20 cellular contexts compared by ENCODE assay signal in the genomic region with DNA sequence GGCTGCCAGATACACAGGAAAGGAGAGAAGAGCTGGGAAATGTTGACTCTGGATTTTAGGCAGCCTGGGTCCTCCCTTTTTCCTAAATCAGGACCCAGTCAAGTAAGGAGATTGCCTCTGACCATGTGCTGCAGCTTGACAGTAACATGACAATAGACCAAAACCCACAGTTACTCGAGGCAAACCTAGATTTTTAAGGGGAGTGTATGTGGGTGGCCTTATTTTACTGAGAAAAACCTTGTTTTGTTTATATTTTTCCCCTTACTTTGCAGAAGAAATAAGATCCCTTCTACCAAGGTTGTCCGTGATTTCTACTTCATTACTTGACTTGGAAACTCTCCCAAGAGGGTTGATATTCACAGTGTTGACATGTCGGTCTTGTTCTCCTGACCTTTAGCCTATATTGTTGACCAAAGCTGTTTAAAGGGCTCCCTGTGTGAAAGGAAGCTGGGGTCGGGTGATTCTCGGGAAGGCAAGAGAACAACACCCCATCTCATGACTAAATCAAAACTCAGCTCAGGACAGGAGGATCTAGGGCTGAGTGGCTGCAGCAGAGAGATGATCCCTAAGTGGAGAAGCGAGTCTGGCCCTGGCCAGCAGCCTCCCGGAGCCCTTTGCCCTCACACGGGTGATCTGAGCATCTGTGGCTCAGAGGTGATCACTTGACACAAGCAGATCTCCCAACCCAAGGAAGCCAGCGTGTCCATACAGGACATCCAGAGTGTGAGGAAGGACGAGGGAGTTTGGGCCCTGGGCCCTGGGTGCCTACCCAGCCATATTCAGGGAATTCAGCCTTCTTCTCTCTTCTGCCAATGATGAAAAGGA. TPM values are rescaled to one million over a fixed set of nuclear protein-coding genes. Genes with fewer than 3 reads are reported as not detected.
DNase-seq lines count a peak whose midpoint lies in the region; ATAC-seq, FAIRE-seq and TF ChIP-seq lines count a peak whose summit lies in the region.
"Had no signal": no experiment of that assay in that cellular context is flagged by ENCODE, and none has a peak within 500 bp of the region (broad histone marks: within the 10 kb centered on the region; RNA-seq: fewer than 3 reads in every experiment).

No MANE protein-coding gene starts in this region.

- TF ChIP-seq CTCF in choroid plexus epithelial cell (conservative IDR thresholded peaks at IDR 0.05; ENCODE audit: low read depth, low read length) (no peak), HepG2 (CRISPR knock-in tag; IDR thresholded peaks at IDR 0.05) (no peak)

- in situ Hi-C loops in HepG2 (cut with HindIII; ENCODE audit: extremely low pct_ligation_motif_present, low pct_unique_long_range_greater_than_20kb) = no loop called here

- under 1% methylated on average over 6 of the region's 10 CpGs for WGBS in HepG2 (ENCODE audit: low lambda C conversion rate)

- peak overlapping the region; percentile 72 for H3K4me2 ChIP-seq in HepG2 (ENCODE audit: low read depth, low read length)

- H2AFZ ChIP-seq in HepG2 (ENCODE audit: low read length) = no peak overlapping the region

- TF ChIP-seq EP300 in HepG2 (IDR thresholded peaks at IDR 0.05; ENCODE audit: low read depth in 2 of 2, low read length in 2 of 2) = no peak
- TF ChIP-seq EP300 in HepG2 (CRISPR knock-in tag; IDR thresholded peaks at IDR 0.05; ENCODE audit: borderline replicate concordance) = no peak

- H3K4me3 ChIP-seq in choroid plexus epithelial cell (ENCODE audit: low read depth, low read length) (no peak overlapping the region), HepG2 (replicated peaks in 1 of 3; ENCODE audit: insufficient read depth in 1 of 3, low read depth in 2 of 3, low read length in 3 of 3) (peak overlapping the region in 1 of 3 experiments; percentile 15; a peak in 2 of 6 replicates)
- H3K4me3 ChIP-seq: HAP-1, SJCRH30 had no signal

- FAIRE-seq in HepG2 (lab: Jason Lieb, UNC) = peak; percentile 62
- FAIRE-seq: kidney had no signal

- TF ChIP-seq POLR2A in HepG2 (IDR thresholded peaks at IDR 0.05; ENCODE audit: insufficient read depth in 1 of 2, low read depth in 2 of 2, low read length in 2 of 2) = no peak

- H3K4me1 ChIP-seq in HepG2 (ENCODE audit: insufficient read depth, low read length) = peaks cover 59% of the 10 kb centered on the region
- H3K4me1 ChIP-seq: HAP-1 had no signal

- H4K20me1 ChIP-seq in HepG2 (ENCODE audit: insufficient read depth, low read length) = no peaks in the 10 kb centered on the region

- no peaks in the 10 kb centered on the region for H3K36me3 ChIP-seq in HepG2 (replicated peaks in 1 of 2; ENCODE audit: control insufficient read depth in 1 of 2, insufficient read depth in 2 of 2, low read length in 2 of 2)
- H3K36me3 ChIP-seq: HAP-1, SJCRH30 had no signal

- H3K9ac ChIP-seq in HepG2 (ENCODE audit: insufficient read depth, low read depth, low read length) = no peak overlapping the region

- intact Hi-C loops in HepG2 (cut with micrococcal nuclease; ENCODE audit: unreplicated experiment) (no loop called here), sciatic nerve (cut with DNase I) (no loop called here)

- ATAC-seq in HepG2 = peak; percentile 40
- ATAC-seq in sciatic nerve = peak; percentile 18
- ATAC-seq in GM21825 (IDR thresholded peaks at IDR 0.05; ENCODE audit: unreplicated experiment) = no peak
- ATAC-seq: natural killer cell treated with Interleukin-12 subunit alpha and Interleukin-12 subunit beta and Interleukin-15 and Interleukin-18, amount 100 ng/mL, for 72 hours; T-helper 17 cell; WTC11 had no signal

- BruUV-seq in HepG2 (replicated peaks; lab: Mats Ljungman, UMichigan) = no TSS peak

- no peaks in the 10 kb centered on the region for H3K79me2 ChIP-seq in HepG2 (ENCODE audit: insufficient read depth, low read length)

- H3K9me3 ChIP-seq in HepG2 (ENCODE audit: low read length) = no peaks in the 10 kb centered on the region
- H3K9me3 ChIP-seq: HAP-1, SJCRH30 had no signal

- DNase-seq in HuH-7 (ENCODE audit: low spot score) (peak; percentile 42), choroid plexus epithelial cell (ENCODE audit: low read depth) (peak; percentile 76), HepG2 (ENCODE audit: low spot score) (peak; percentile 41), sciatic nerve (ENCODE audit: low spot score) (no peak), amygdala (lab: John Stamatoyannopoulos, UW) (no peak), LoVo (ENCODE audit: low spot score) (no peak), 8988T (no peak)
- DNase-seq: activated CD4-positive, alpha-beta memory T cell treated with anti-CD3 and anti-CD28 coated beads for 36 hours; activated naive CD4-positive, alpha-beta T cell treated with anti-CD3 and anti-CD28 coated beads, Interleukin-2, amount 10 ng/mL, durations not matched to agents 7 days and 5 days; activated T-cell treated with anti-CD3 and anti-CD28 coated beads, Interleukin-2, amount 50 U/mL, for 24 hours; CD4-positive, alpha-beta memory T cell; foreskin melanocyte; kidney; stimulated activated CD4-positive, alpha-beta T cell treated with anti-CD3 and anti-CD28 coated beads, Interleukin-1b, Interleukin-23, amount 100 ng/mL, for 48 hours; T-helper 17 cell had no signal

- CTCF ChIA-PET in HepG2 (lab: Yijun Ruan, JAX; ENCODE audit: low intra/inter-chr PET ratio, low total read pairs) = no interaction called here

- H3K27ac ChIP-seq in HepG2 (ENCODE audit: extremely low read length, insufficient read depth, low read length) = peak overlapping the region; percentile 31
- H3K27ac ChIP-seq: SJCRH30 had no signal

- no peak for TF ChIP-seq RAD21 in HepG2 (CRISPR knock-in tag; IDR thresholded peaks at IDR 0.05)

- POLR2A ChIA-PET in HepG2 (lab: Yijun Ruan, JAX) = no interaction called here

- H3K27me3 ChIP-seq in HepG2 (ENCODE audit: control insufficient read depth in 1 of 2, insufficient read depth in 2 of 2, low read length in 2 of 2) = peaks cover 0 to 2% of the 10 kb centered on the region in 2 experiments; a peak in 3 of 5 replicates
- H3K27me3 ChIP-seq: SJCRH30 had no signal

TF ChIP-seq in HepG2, 621 proteins besides CTCF, POLR2A, EP300 and RAD21 (continues in another document):
- TF ChIP-seq, protein P1, sequence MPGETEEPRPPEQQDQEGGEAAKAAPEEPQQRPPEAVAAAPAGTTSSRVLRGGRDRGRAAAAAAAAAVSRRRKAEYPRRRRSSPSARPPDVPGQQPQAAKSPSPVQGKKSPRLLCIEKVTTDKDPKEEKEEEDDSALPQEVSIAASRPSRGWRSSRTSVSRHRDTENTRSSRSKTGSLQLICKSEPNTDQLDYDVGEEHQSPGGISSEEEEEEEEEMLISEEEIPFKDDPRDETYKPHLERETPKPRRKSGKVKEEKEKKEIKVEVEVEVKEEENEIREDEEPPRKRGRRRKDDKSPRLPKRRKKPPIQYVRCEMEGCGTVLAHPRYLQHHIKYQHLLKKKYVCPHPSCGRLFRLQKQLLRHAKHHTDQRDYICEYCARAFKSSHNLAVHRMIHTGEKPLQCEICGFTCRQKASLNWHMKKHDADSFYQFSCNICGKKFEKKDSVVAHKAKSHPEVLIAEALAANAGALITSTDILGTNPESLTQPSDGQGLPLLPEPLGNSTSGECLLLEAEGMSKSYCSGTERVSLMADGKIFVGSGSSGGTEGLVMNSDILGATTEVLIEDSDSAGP (CRISPR knock-in tag; IDR thresholded peaks at IDR 0.05; ENCODE audit: borderline replicate concordance) = no peak
- TF ChIP-seq FOXA3 (CRISPR knock-in tag; IDR thresholded peaks at IDR 0.05) (peak; percentile 44; the same call in 1 of the 2 replicates), ETV6 (CRISPR knock-in tag; conservative IDR thresholded peaks at IDR 0.05) (no peak), ZMYM4 (CRISPR knock-in tag; IDR thresholded peaks at IDR 0.05) (0 out of 2 replicates have a peak, but pooled peaks have one; percentile 12), ZFP36L1 (CRISPR knock-in tag; IDR thresholded peaks at IDR 0.05) (no peak), BCL6 (CRISPR knock-in tag; IDR thresholded peaks at IDR 0.05) (0 out of 2 replicates have a peak, but pooled peaks have one; percentile 8)
- TF ChIP-seq, protein P2, sequence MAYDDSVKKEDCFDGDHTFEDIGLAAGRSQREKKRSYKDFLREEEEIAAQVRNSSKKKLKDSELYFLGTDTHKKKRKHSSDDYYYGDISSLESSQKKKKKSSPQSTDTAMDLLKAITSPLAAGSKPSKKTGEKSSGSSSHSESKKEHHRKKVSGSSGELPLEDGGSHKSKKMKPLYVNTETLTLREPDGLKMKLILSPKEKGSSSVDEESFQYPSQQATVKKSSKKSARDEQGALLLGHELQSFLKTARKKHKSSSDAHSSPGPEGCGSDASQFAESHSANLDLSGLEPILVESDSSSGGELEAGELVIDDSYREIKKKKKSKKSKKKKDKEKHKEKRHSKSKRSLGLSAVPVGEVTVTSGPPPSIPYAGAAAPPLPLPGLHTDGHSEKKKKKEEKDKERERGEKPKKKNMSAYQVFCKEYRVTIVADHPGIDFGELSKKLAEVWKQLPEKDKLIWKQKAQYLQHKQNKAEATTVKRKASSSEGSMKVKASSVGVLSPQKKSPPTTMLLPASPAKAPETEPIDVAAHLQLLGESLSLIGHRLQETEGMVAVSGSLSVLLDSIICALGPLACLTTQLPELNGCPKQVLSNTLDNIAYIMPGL (CRISPR knock-in tag; IDR thresholded peaks at IDR 0.05; ENCODE audit: borderline replicate concordance in 1 of 2, low read depth in 1 of 2) = no peak

RNA-seq across cellular contexts. Expression of a gene that starts 31.0 kb away (rescaled TPM):
- total RNA-seq in HepG2 (2016; rRNA removed; fragmentation: Illumina TruSeq; extraction: Trizol) = not detected in 2 replicates
- total RNA-seq in HepG2 (2016; cell fraction: cytosol; rRNA removed; fragmentation: Illumina TruSeq; extraction: Trizol; ENCODE audit: low read depth) = not detected in 2 replicates
- total RNA-seq in HepG2 (2016; cell fraction: insoluble cytoplasmic fraction; rRNA removed; fragmentation: Illumina TruSeq; extraction: Trizol) = not detected in 2 replicates
- total RNA-seq in HepG2 (2016; cell fraction: membrane; rRNA removed; fragmentation: Illumina TruSeq; extraction: Trizol) = not detected in 2 replicates
- total RNA-seq in HepG2 (2016; cell fraction: nucleus; rRNA removed; fragmentation: Illumina TruSeq; extraction: Trizol) = not detected in 2 replicates
- 0.04 and 0.14 TPM in 2 replicates for polyA plus RNA-seq in HepG2 (2011; rRNA removed)
- 0.03 TPM in 1 of 2 replicates, not detected in the other for polyA plus RNA-seq in HepG2 (2011; cell fraction: cytosol; rRNA removed)
- polyA plus RNA-seq in HepG2 (2011; cell fraction: nucleus; rRNA removed) = 0.12 and 0.59 TPM in 2 replicates
- 0.15 and 0.32 TPM in 2 replicates for polyA plus RNA-seq in HepG2 (2012)
- not detected in 2 replicates for polyA plus RNA-seq in HepG2 (2016; cell fraction: cytosol; fragmentation: Illumina TruSeq; extraction: Trizol; ENCODE audit: low read depth)
- polyA plus RNA-seq in HepG2 (2016; cell fraction: insoluble cytoplasmic fraction; fragmentation: Illumina TruSeq; extraction: Trizol; ENCODE audit: low read depth) = not detected in 2 replicates
- polyA plus RNA-seq in HepG2 (2016; cell fraction: membrane; fragmentation: Illumina TruSeq; extraction: Trizol; ENCODE audit: low read depth) = not detected in 2 replicates
- not detected in 2 replicates for polyA plus RNA-seq in HepG2 (2016; cell fraction: nucleus; fragmentation: Illumina TruSeq; extraction: Trizol; ENCODE audit: insufficient read depth, low read depth)
- polyA minus RNA-seq in HepG2 (2011; rRNA and poly(A)+ RNA removed; ENCODE audit: low replicate concordance) = 0.05 TPM in 1 of 2 replicates, not detected in the other
- not detected in 2 replicates for polyA minus RNA-seq in HepG2 (2011; cell fraction: cytosol; rRNA and poly(A)+ RNA removed)
- not detected in 2 replicates for polyA minus RNA-seq in HepG2 (2011; cell fraction: nucleus; rRNA and poly(A)+ RNA removed)
- 34.1 TPM for total RNA-seq in sciatic nerve
- total RNA-seq: activated CD4-positive, alpha-beta memory T cell treated with anti-CD3 and anti-CD28 coated beads for 36 hours; CD4-positive, alpha-beta memory T cell; natural killer cell treated with Interleukin-12 subunit alpha and Interleukin-12 subunit beta and Interleukin-15 and Interleukin-18, amount 100 ng/mL, for 72 hours; SJCRH30 had no signal
- polyA plus RNA-seq: CD4-positive, alpha-beta memory T cell had no signal

Comparison
In these comparisons a context has a peak if more than half of its experiments do, and no peak if none do; other contexts are left out.
1. DNase-seq: peak in HuH-7 (single experiment), choroid plexus epithelial cell (single experiment) and HepG2 (single experiment); none in sciatic nerve (single experiment), amygdala (0 of 56), LoVo (single experiment) and 8988T (single experiment).
2. RNA of a gene that starts 31.0 kb away (total RNA-seq): 34.1 TPM in sciatic nerve (single experiment); not detected in HepG2; every median in the first group is over 10 times any median in the second.